ENCODE assay signal across 21 cellular contexts in genomic region chr14:90489916-90490726, GRCh38.
A peak's percentile ranks its signal among the peaks of the same experiment; 100 is the strongest.
DNase-seq lines count a peak whose midpoint lies in the region; ATAC-seq, FAIRE-seq and TF ChIP-seq lines count a peak whose summit lies in the region.
"Had no signal": no experiment of that assay in that cellular context is flagged by ENCODE, and none has a peak within 500 bp of the region (broad histone marks: within the 10 kb centered on the region; RNA-seq: fewer than 3 reads in every experiment).

No MANE protein-coding gene starts in this region.

- POLR2A ChIA-PET in HEK293 (lab: Yijun Ruan, JAX): no interaction called here

- no peak overlapping the region for H2AK5ac ChIP-seq in neuronal stem cell (ENCODE audit: low read depth, low read length)

- H2BK5ac ChIP-seq in neuronal stem cell (ENCODE audit: low read length): no peak overlapping the region

- H3K4me1 ChIP-seq in HEK293 (ENCODE audit: control insufficient read depth, insufficient read depth, low read length): no peaks in the 10 kb centered on the region
- H3K4me1 ChIP-seq in neuronal stem cell (ENCODE audit: control insufficient read depth in 2 of 2, insufficient read depth in 1 of 2, low read depth in 1 of 2, low read length in 2 of 2): peaks cover 20 to 22% of the 10 kb centered on the region in 2 donors

- no peak overlapping the region for H2BK120ac ChIP-seq in neuronal stem cell (ENCODE audit: low read depth, low read length)

- no CpG with 5 or more reads among the region's 8 CpGs for WGBS in neuronal stem cell (ENCODE audit: extremely low coverage in 2 of 2, insufficient read length in 2 of 2, insufficient replicate concordance in 1 of 2), 2 donors

- H3K36me3 ChIP-seq in HEK293 (ENCODE audit: control insufficient read depth in 2 of 2, insufficient read depth in 1 of 2, low read length in 2 of 2) (no peaks in the 10 kb centered on the region), bronchial epithelial cell (ENCODE audit: control insufficient read depth, insufficient read depth, low read length) (no peaks in the 10 kb centered on the region), neuronal stem cell (replicated peaks in 1 of 2; ENCODE audit: control insufficient read depth in 2 of 2, insufficient read depth in 2 of 2, low read length in 2 of 2) (no peaks in the 10 kb centered on the region)
- H3K36me3 ChIP-seq: neutrophil, sigmoid colon had no signal

- H2AFZ ChIP-seq in neuronal stem cell (ENCODE audit: low read length): no peak overlapping the region

- H3K4me2 ChIP-seq in neuronal stem cell (ENCODE audit: insufficient read depth, low read length, poor library complexity, severe bottlenecking): no peak overlapping the region

- no peak overlapping the region for H2BK15ac ChIP-seq in neuronal stem cell (ENCODE audit: low read length)

- H3K18ac ChIP-seq in neuronal stem cell (ENCODE audit: low read length): peak overlapping the region; percentile 7

- peaks cover 1% of the 10 kb centered on the region for H3K79me1 ChIP-seq in neuronal stem cell (ENCODE audit: low read depth, low read length)

- no peak overlapping the region for H3K4ac ChIP-seq in neuronal stem cell (ENCODE audit: low read length)

- peak; percentile 82 for DNase-seq in G401 (ENCODE audit: low spot score)
- DNase-seq in bronchial epithelial cell (ENCODE audit: low read depth): peak; percentile 12
- no peak for DNase-seq in neuronal stem cell (ENCODE audit: low spot score)
- no peak for DNase-seq in NCI-H2196 (lab: John Stamatoyannopoulos, UW; ENCODE audit: unreplicated experiment)
- no peak for DNase-seq in activated naive CD4-positive, alpha-beta T cell treated with anti-CD3 and anti-CD28 coated beads, Interleukin-2, amount 50 U/mL, for 16 hours
- DNase-seq: activated CD4-positive, alpha-beta T cell treated with anti-CD3 and anti-CD28 coated beads, Interleukin-2, amount 50 U/mL, for 1 hour; activated naive CD4-positive, alpha-beta T cell treated with anti-CD3 and anti-CD28 coated beads for 36 hours; Caco-2; H9; KG1; left ventricle myocardium superior; mucosa of descending colon; NCI-H1048; NCI-H774; sigmoid colon had no signal

- in situ Hi-C loops in G401 (cut with HindIII; ENCODE audit: low sequenced_read_pairs): no loop called here

- H3K4me3 ChIP-seq in HEK293 (ENCODE audit: low read depth, low read length): no peak overlapping the region
- H3K4me3 ChIP-seq in bronchial epithelial cell (ENCODE audit: low read depth, low read length): no peak overlapping the region
- no peak overlapping the region for H3K4me3 ChIP-seq in neuronal stem cell (ENCODE audit: low read length in 2 of 2)
- H3K4me3 ChIP-seq: mucosa of descending colon, sigmoid colon had no signal

- no peak overlapping the region for H3K23ac ChIP-seq in neuronal stem cell (ENCODE audit: low read depth, low read length, poor library complexity)

- H3K27ac ChIP-seq in HEK293 (ENCODE audit: extremely low read depth, low read depth, low read length): no peak overlapping the region
- H3K27ac ChIP-seq in neuronal stem cell (replicated peaks; ENCODE audit: low read length): no peak overlapping the region
- H3K27ac ChIP-seq: neutrophil had no signal

- H3K9me3 ChIP-seq in HEK293 (ENCODE audit: control insufficient read depth, insufficient read depth, low read depth, low read length) (no peaks in the 10 kb centered on the region), neuronal stem cell (replicated peaks in 1 of 2; ENCODE audit: control insufficient read depth in 2 of 2, insufficient read depth in 1 of 2, low read depth in 1 of 2, low read length in 2 of 2) (no peaks in the 10 kb centered on the region)
- H3K9me3 ChIP-seq: Caco-2, mucosa of descending colon, neutrophil, sigmoid colon had no signal

- no peak overlapping the region for H4K91ac ChIP-seq in neuronal stem cell (ENCODE audit: low read depth, low read length, poor library complexity)

- no peaks in the 10 kb centered on the region for H3K27me3 ChIP-seq in bronchial epithelial cell (ENCODE audit: control insufficient read depth, insufficient read depth, low read length)
- no peaks in the 10 kb centered on the region for H3K27me3 ChIP-seq in neuronal stem cell (ENCODE audit: control insufficient read depth in 3 of 3, insufficient read depth in 3 of 3, low read depth in 1 of 3, low read length in 3 of 3)
- H3K27me3 ChIP-seq: neutrophil, sigmoid colon had no signal

- no peak for TF ChIP-seq CTCF in HEK293 (tag by site-specific recombination; IDR thresholded peaks at IDR 0.05)
- TF ChIP-seq CTCF in bronchial epithelial cell (IDR thresholded peaks at IDR 0.05; ENCODE audit: insufficient read depth, low read length, severe bottlenecking): no peak

- CTCF ChIA-PET in HEK293 (lab: Yijun Ruan, JAX): interaction anchor here (0.7 kb wide), 1 partner anchor 38 kb away, joined by 3 read pairs; no protein-coding TSS in a partner anchor

- no peak overlapping the region for H4K8ac ChIP-seq in neuronal stem cell (ENCODE audit: low read depth, low read length)

- no peak overlapping the region for H3K9ac ChIP-seq in neuronal stem cell (ENCODE audit: low read depth, low read length, poor library complexity)

- FAIRE-seq in bronchial epithelial cell (lab: Jason Lieb, UNC): peak; percentile 73
- FAIRE-seq: RCC 7860, urothelium cell line had no signal

- no peak overlapping the region for H2BK12ac ChIP-seq in neuronal stem cell (ENCODE audit: low read length)

- no peak overlapping the region for H3K14ac ChIP-seq in neuronal stem cell (ENCODE audit: low read length)

- no peak for ATAC-seq in HG02981 (IDR thresholded peaks at IDR 0.05; ENCODE audit: unreplicated experiment)
- ATAC-seq in HG02870 (IDR thresholded peaks at IDR 0.05; ENCODE audit: unreplicated experiment): no peak
- ATAC-seq: left ventricle myocardium superior, mucosa of descending colon had no signal

TF ChIP-seq in HEK293, 187 proteins besides CTCF, POLR2A, EP300 and RAD21:
- TF ChIP-seq ZNF785 (tag by site-specific recombination; IDR thresholded peaks at IDR 0.05) (no peak), SP2 (tag by site-specific recombination; IDR thresholded peaks at IDR 0.05) (peak; percentile 39)
TF ChIP-seq in HEK293: peak in this region for 1.

Comparison
In these comparisons a context has a peak if more than half of its experiments do, and no peak if none do; other contexts are left out.
1. DNase-seq: peak in G401 (single experiment) and bronchial epithelial cell (single experiment); none in neuronal stem cell (single experiment), NCI-H2196 (single experiment) and activated naive CD4-positive, alpha-beta T cell treated with anti-CD3 and anti-CD28 coated beads, Interleukin-2, amount 50 U/mL, for 16 hours (single experiment).